ENCODE assay signal across 25 cellular contexts in the genomic region with DNA sequence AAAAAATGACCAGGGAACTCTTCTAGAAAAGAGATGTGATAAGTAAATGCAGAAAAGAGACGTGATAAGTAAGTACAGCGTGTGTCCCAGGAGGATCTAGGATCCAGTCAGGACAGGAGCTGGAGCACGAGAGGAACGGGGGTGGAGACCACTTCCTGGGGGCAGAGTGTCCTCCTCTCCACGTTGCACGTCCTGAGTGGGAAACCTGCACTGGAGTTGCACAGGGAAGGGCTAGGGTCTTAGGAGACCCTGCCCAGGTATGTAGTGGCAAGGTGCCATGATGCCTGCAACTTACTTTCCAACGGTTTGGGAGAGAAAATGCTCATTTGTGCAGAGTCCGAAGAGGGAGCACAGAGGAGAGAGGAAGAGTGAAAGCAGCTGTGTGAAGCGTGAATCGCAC. TPM values are rescaled to one million over a fixed set of nuclear protein-coding genes. Genes with fewer than 3 reads are reported as not detected.
DNase-seq lines count a peak whose midpoint lies in the region; ATAC-seq and TF ChIP-seq lines count a peak whose summit lies in the region.
"Had no signal": no experiment of that assay in that cellular context is flagged by ENCODE, and none has a peak within 500 bp of the region (broad histone marks: within the 10 kb centered on the region; RNA-seq: fewer than 3 reads in every experiment).

No MANE protein-coding gene starts in this region.

- no peak for TF ChIP-seq CTCF in upper lobe of right lung (IDR thresholded peaks at IDR 0.05)

- no peaks in the 10 kb centered on the region for H3K27me3 Mint-ChIP-seq in stimulated activated naive CD8-positive, alpha-beta T cell treated with anti-CD3 and anti-CD28 coated beads, Interleukin-15, Interleukin-2, amounts not matched to agents 100 ng/mL and 50 ng/mL, for 24 hours
- H3K27me3 Mint-ChIP-seq in activated naive CD8-positive, alpha-beta T cell treated with anti-CD3 and anti-CD28 coated beads, Interleukin-2, amount 50 U/mL, for 24 hours, result no peaks in the 10 kb centered on the region
- H3K27me3 Mint-ChIP-seq in natural killer cell treated with Interleukin-12 subunit alpha and Interleukin-12 subunit beta and Interleukin-15 and Interleukin-18, amount 100 ng/mL, for 72 hours, result no peaks in the 10 kb centered on the region
- H3K27me3 Mint-ChIP-seq: activated B cell treated with CpG ODN at 0.5 μM for 24 hours; brain; CD4-positive, alpha-beta T cell had no signal

- intact Hi-C loops in upper lobe of right lung (cut with DNase I), result no loop called here

- no peak overlapping the region for H3K4me3 Mint-ChIP-seq in stimulated activated naive CD8-positive, alpha-beta T cell treated with anti-CD3 and anti-CD28 coated beads, Interleukin-15, Interleukin-2, amounts not matched to agents 100 ng/mL and 50 ng/mL, for 24 hours
- H3K4me3 Mint-ChIP-seq in activated naive CD8-positive, alpha-beta T cell treated with anti-CD3 and anti-CD28 coated beads, Interleukin-2, amount 50 U/mL, for 24 hours, result no peak overlapping the region
- H3K4me3 Mint-ChIP-seq in natural killer cell treated with Interleukin-12 subunit alpha and Interleukin-12 subunit beta and Interleukin-15 and Interleukin-18, amount 100 ng/mL, for 72 hours, result peak overlapping the region; percentile 4
- H3K4me3 Mint-ChIP-seq: activated B cell treated with CpG ODN at 0.5 μM for 24 hours; brain; CD4-positive, alpha-beta T cell had no signal

- peaks cover 8% of the 10 kb centered on the region for H3K4me1 Mint-ChIP-seq in stimulated activated naive CD8-positive, alpha-beta T cell treated with anti-CD3 and anti-CD28 coated beads, Interleukin-15, Interleukin-2, amounts not matched to agents 100 ng/mL and 50 ng/mL, for 24 hours (ENCODE audit: low read depth)
- peaks cover 8% of the 10 kb centered on the region for H3K4me1 Mint-ChIP-seq in activated naive CD8-positive, alpha-beta T cell treated with anti-CD3 and anti-CD28 coated beads, Interleukin-2, amount 50 U/mL, for 24 hours
- peaks cover 26 to 36% of the 10 kb centered on the region in 2 donors for H3K4me1 Mint-ChIP-seq in natural killer cell treated with Interleukin-12 subunit alpha and Interleukin-12 subunit beta and Interleukin-15 and Interleukin-18, amount 100 ng/mL, for 72 hours (ENCODE audit: low read depth in 2 of 2)
- H3K4me1 Mint-ChIP-seq: activated B cell treated with CpG ODN at 0.5 μM for 24 hours, brain had no signal

- ATAC-seq in stimulated activated naive CD8-positive, alpha-beta T cell treated with anti-CD3 and anti-CD28 coated beads, Interleukin-15, Interleukin-2, amounts not matched to agents 100 U/mL and 50 U/mL, for 24 hours, result no peak
- ATAC-seq in activated naive CD8-positive, alpha-beta T cell treated with anti-CD3 and anti-CD28 coated beads, Interleukin-2, amount 50 U/mL, for 24 hours, result peak; percentile 26
- no peak for ATAC-seq in natural killer cell treated with Interleukin-12 subunit alpha and Interleukin-12 subunit beta and Interleukin-15 and Interleukin-18, amount 100 ng/mL, for 72 hours
- ATAC-seq in upper lobe of right lung (no peak), HG02588 (IDR thresholded peaks at IDR 0.05; ENCODE audit: unreplicated experiment) (no peak), GM21576 (IDR thresholded peaks at IDR 0.05; ENCODE audit: unreplicated experiment) (no peak)
- ATAC-seq: esophagus mucosa, foreskin keratinocyte had no signal

- H3K4me3 ChIP-seq in upper lobe of right lung, result no peak overlapping the region
- H3K4me3 ChIP-seq: right lobe of liver had no signal

- no peak for DNase-seq in stimulated activated naive CD8-positive, alpha-beta T cell treated with anti-CD3 and anti-CD28 coated beads, Interleukin-15, Interleukin-2, amounts not matched to agents 100 U/mL and 50 U/mL, for 24 hours
- no peak for DNase-seq in activated naive CD8-positive, alpha-beta T cell treated with anti-CD3 and anti-CD28 coated beads, Interleukin-2, amount 50 U/mL, for 24 hours
- no peak for DNase-seq in natural killer cell treated with Interleukin-12 subunit alpha and Interleukin-12 subunit beta and Interleukin-15 and Interleukin-18, amount 100 ng/mL, for 72 hours (ENCODE audit: low spot score)
- DNase-seq in upper lobe of right lung (peak; percentile 25), AG08396 (ENCODE audit: low spot score) (no peak)
- DNase-seq: activated B cell treated with CpG ODN at 0.5 μM for 24 hours; activated CD4-positive, alpha-beta T cell treated with anti-CD3 and anti-CD28 coated beads, Interleukin-2, amount 50 U/mL, for 48 hours; DMS 273 treated with DMSO at 0.1 percent for 48 hours; effector memory CD4-positive, alpha-beta T cell; foreskin keratinocyte; IMR-90; left cardiac atrium; mammary epithelial cell; NCI-H1105; NCI-H2081; NCI-H226; NCI-H748 treated with DMSO at 0.1 percent for 48 hours; right lobe of liver; trophoblast cell had no signal

- H3K36me3 Mint-ChIP-seq in stimulated activated naive CD8-positive, alpha-beta T cell treated with anti-CD3 and anti-CD28 coated beads, Interleukin-15, Interleukin-2, amounts not matched to agents 100 ng/mL and 50 ng/mL, for 24 hours (ENCODE audit: low read depth), result peaks cover 70% of the 10 kb centered on the region
- peaks cover 60% of the 10 kb centered on the region for H3K36me3 Mint-ChIP-seq in activated naive CD8-positive, alpha-beta T cell treated with anti-CD3 and anti-CD28 coated beads, Interleukin-2, amount 50 U/mL, for 24 hours (ENCODE audit: low read depth)
- peaks cover 40% of the 10 kb centered on the region for H3K36me3 Mint-ChIP-seq in natural killer cell treated with Interleukin-12 subunit alpha and Interleukin-12 subunit beta and Interleukin-15 and Interleukin-18, amount 100 ng/mL, for 72 hours

- peak overlapping the region; percentile 59 for H3K27ac Mint-ChIP-seq in stimulated activated naive CD8-positive, alpha-beta T cell treated with anti-CD3 and anti-CD28 coated beads, Interleukin-15, Interleukin-2, amounts not matched to agents 100 ng/mL and 50 ng/mL, for 24 hours
- H3K27ac Mint-ChIP-seq in activated naive CD8-positive, alpha-beta T cell treated with anti-CD3 and anti-CD28 coated beads, Interleukin-2, amount 50 U/mL, for 24 hours, result peak overlapping the region; percentile 80
- H3K27ac Mint-ChIP-seq in natural killer cell treated with Interleukin-12 subunit alpha and Interleukin-12 subunit beta and Interleukin-15 and Interleukin-18, amount 100 ng/mL, for 72 hours, result peak overlapping the region; percentile 47 to 78
- H3K27ac Mint-ChIP-seq: activated B cell treated with CpG ODN at 0.5 μM for 24 hours; CD4-positive, alpha-beta T cell had no signal

- no peaks in the 10 kb centered on the region for H3K4me1 ChIP-seq in upper lobe of right lung
- H3K4me1 ChIP-seq: foreskin keratinocyte, right lobe of liver had no signal

- H3K36me3 ChIP-seq in upper lobe of right lung, result peaks cover 73% of the 10 kb centered on the region

- H3K27ac ChIP-seq in upper lobe of right lung, result no peak overlapping the region
- H3K27ac ChIP-seq: foreskin keratinocyte, right lobe of liver had no signal

- no peaks in the 10 kb centered on the region for H3K9me3 ChIP-seq in upper lobe of right lung
- H3K9me3 ChIP-seq: right lobe of liver had no signal

- H3K27me3 ChIP-seq in upper lobe of right lung, result no peaks in the 10 kb centered on the region
- H3K27me3 ChIP-seq: foreskin keratinocyte, right lobe of liver had no signal

- peaks cover 3% of the 10 kb centered on the region for H3K9me3 Mint-ChIP-seq in stimulated activated naive CD8-positive, alpha-beta T cell treated with anti-CD3 and anti-CD28 coated beads, Interleukin-15, Interleukin-2, amounts not matched to agents 100 ng/mL and 50 ng/mL, for 24 hours
- H3K9me3 Mint-ChIP-seq in activated naive CD8-positive, alpha-beta T cell treated with anti-CD3 and anti-CD28 coated beads, Interleukin-2, amount 50 U/mL, for 24 hours, result peaks cover 3% of the 10 kb centered on the region
- H3K9me3 Mint-ChIP-seq in natural killer cell treated with Interleukin-12 subunit alpha and Interleukin-12 subunit beta and Interleukin-15 and Interleukin-18, amount 100 ng/mL, for 72 hours, result no peaks in the 10 kb centered on the region
- H3K9me3 Mint-ChIP-seq: activated B cell treated with CpG ODN at 0.5 μM for 24 hours had no signal

RNA-seq across cellular contexts. Expression of a gene that starts 55.8 kb away (rescaled TPM):
- 1,000 to 10,000 TPM; 1,259 to 2,425 TPM for total RNA-seq in natural killer cell treated with Interleukin-12 subunit alpha and Interleukin-12 subunit beta and Interleukin-15 and Interleukin-18, amount 100 ng/mL, for 72 hours
- total RNA-seq in upper lobe of right lung, result 236 TPM
